In the genomic region with DNA sequence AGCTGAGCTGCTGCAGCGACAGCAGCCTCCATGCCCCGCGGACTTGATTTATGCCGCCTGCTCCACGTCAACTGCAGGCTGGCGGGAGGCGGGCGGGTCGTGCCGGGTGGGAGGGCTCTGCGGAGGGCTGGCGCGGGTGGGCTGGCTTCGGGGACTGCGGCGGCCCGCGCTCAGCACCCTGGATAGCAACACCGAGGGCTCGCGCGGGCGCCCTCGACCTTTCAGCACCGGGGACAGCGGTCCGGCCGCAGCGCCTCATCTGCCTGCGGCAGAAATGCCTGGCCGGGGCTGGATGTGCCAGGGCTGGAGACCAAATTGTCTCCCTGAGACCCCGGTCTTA, we compare ENCODE assay signal across 8 cellular contexts. TPM values are rescaled to one million over a fixed set of nuclear protein-coding genes. Genes with fewer than 3 reads are reported as not detected.
A peak's percentile ranks its signal among the peaks of the same experiment; 100 is the strongest.
DNase-seq lines count a peak whose midpoint lies in the region; ATAC-seq and TF ChIP-seq lines count a peak whose summit lies in the region.

No MANE protein-coding gene starts in this region.

- TF ChIP-seq CTCF in kidney epithelial cell (IDR thresholded peaks at IDR 0.05; ENCODE audit: insufficient read depth, low read length, poor library complexity, severe bottlenecking): no peak

- no peaks in the 10 kb centered on the region for H3K36me3 ChIP-seq in kidney epithelial cell (ENCODE audit: control insufficient read depth, insufficient read depth, low read length)

- in situ Hi-C loops in G401 (cut with HindIII; ENCODE audit: low sequenced_read_pairs): no loop called here

- peak overlapping the region; percentile 55 for H3K4me3 ChIP-seq in kidney epithelial cell (ENCODE audit: low read depth, low read length)

- no peaks in the 10 kb centered on the region for H3K27me3 ChIP-seq in kidney epithelial cell (ENCODE audit: control insufficient read depth, insufficient read depth, low read length)

- ATAC-seq in HG02870 (IDR thresholded peaks at IDR 0.05; ENCODE audit: unreplicated experiment): peak; percentile 74

- DNase-seq in G401 (ENCODE audit: low spot score) (peak; percentile 62), NCI-H2171 treated with DMSO at 0.1 percent for 48 hours (lab: John Stamatoyannopoulos, UW) (peak; percentile 80), cerebellum (ENCODE audit: low spot score) (peak; percentile 60), kidney epithelial cell (ENCODE audit: low read depth) (no peak), DMS153 treated with DMSO at 0.1 percent for 48 hours (lab: John Stamatoyannopoulos, UW; ENCODE audit: unreplicated experiment) (no peak)
- DNase-seq in activated CD4-positive, CD25-positive, alpha-beta regulatory T cell treated with anti-CD3 and anti-CD28 coated beads, Interleukin-2, amount 50 U/mL, for 72 hours: peak; percentile 47
- DNase-seq in stimulated activated CD4-positive, alpha-beta T cell treated with anti-CD3 and anti-CD28 coated beads, Interleukin-2, amount 100 ng/mL, for 4 hours (ENCODE audit: low read depth): peak; percentile 15

RNA-seq across cellular contexts. Expression of a gene that starts 0.8 kb away (rescaled TPM):
- not detected in 2 replicates for total RNA-seq in G401 (2014; rRNA removed; shearing (Covaris generic))
- total RNA-seq in cerebellum (79.8 TPM), kidney epithelial cell (0.62 and 1.0 TPM in 2 replicates)

Comparison
In these comparisons a context has a peak if more than half of its experiments do, and no peak if none do; other contexts are left out.
1. DNase-seq: peak in G401 (single experiment), NCI-H2171 treated with DMSO at 0.1 percent for 48 hours (single experiment), activated CD4-positive, CD25-positive, alpha-beta regulatory T cell treated with anti-CD3 and anti-CD28 coated beads, Interleukin-2, amount 50 U/mL, for 72 hours (single experiment), cerebellum (single experiment) and stimulated activated CD4-positive, alpha-beta T cell treated with anti-CD3 and anti-CD28 coated beads, Interleukin-2, amount 100 ng/mL, for 4 hours (single experiment); none in kidney epithelial cell (single experiment) and DMS153 treated with DMSO at 0.1 percent for 48 hours (single experiment).
2. RNA of a gene that starts 0.8 kb away (total RNA-seq): 79.8 TPM in cerebellum (single experiment); 0.62 to 1.0 TPM in kidney epithelial cell and not detected in G401; every median in the first group is over 10 times any median in the second.